8 cellular contexts compared by ENCODE assay signal in the genomic region with DNA sequence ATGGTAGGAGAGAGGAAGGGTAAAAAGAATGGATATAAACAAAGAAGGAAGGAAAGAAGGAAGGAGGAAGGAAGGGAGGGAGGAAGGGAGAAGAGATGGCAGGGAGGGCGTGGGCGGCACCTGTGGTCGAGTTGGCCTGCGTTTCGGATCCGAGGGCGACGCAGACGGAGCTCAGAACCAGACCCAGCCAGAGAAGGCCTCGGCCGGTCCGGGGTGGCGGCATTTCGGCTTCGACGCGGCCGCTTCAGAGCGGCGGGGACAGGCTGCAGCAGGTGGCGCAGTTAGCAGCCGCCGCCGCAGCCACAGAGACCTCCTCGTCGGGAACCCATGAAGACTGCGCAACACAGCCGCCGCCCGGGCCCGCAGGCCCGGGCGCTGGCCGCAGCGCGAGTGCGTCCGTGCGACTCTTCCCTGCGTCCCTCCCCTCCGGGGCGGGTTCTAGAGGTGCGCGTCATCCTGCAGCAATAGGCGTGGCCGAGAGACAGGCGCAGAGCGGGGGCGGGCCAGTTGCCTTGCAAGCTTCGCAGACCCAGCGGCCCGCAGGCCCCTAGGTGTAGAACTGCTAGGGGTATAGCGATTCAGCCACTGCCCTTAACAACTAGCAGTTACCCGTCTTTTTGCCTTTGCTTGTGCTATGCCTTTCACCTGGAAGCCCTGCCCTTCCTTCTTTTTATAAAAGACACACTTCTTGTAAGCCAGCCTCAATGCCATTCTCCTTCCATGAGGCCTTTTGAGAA. TPM values are rescaled to one million over a fixed set of nuclear protein-coding genes. Genes with fewer than 3 reads are reported as not detected.
DNase-seq lines count a peak whose midpoint lies in the region; ATAC-seq, FAIRE-seq and TF ChIP-seq lines count a peak whose summit lies in the region.

A gene with protein sequence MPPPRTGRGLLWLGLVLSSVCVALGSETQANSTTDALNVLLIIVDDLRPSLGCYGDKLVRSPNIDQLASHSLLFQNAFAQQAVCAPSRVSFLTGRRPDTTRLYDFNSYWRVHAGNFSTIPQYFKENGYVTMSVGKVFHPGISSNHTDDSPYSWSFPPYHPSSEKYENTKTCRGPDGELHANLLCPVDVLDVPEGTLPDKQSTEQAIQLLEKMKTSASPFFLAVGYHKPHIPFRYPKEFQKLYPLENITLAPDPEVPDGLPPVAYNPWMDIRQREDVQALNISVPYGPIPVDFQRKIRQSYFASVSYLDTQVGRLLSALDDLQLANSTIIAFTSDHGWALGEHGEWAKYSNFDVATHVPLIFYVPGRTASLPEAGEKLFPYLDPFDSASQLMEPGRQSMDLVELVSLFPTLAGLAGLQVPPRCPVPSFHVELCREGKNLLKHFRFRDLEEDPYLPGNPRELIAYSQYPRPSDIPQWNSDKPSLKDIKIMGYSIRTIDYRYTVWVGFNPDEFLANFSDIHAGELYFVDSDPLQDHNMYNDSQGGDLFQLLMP (minus strand): TSS at position 392 of the 737 bp plus-strand sequence. CDS start 169 bp downstream, at position 223.

- peak; percentile 37 for DNase-seq in NCI-H187 treated with DMSO at 0.1 percent for 48 hours (lab: John Stamatoyannopoulos, UW)
- DNase-seq in T-helper 2 cell = peak; percentile 62 to 92 (median 85)
- peak in 57 of 58 donors; percentile 1 to 90 (median 75) for DNase-seq in anterior cingulate cortex (lab: John Stamatoyannopoulos, UW)
- DNase-seq in right atrium auricular region (ENCODE audit: low spot score) = peak; percentile 90
- peak; percentile 56 for DNase-seq in pulmonary artery endothelial cell (ENCODE audit: low read depth, low spot score)
- DNase-seq in urothelium cell line (ENCODE audit: low spot score) = peak; percentile 71

- TF ChIP-seq CTCF in right atrium auricular region (IDR thresholded peaks at IDR 0.05) = no peak

- H3K27ac ChIP-seq in right atrium auricular region = peak within 1 kb of the TSS; percentile 89

- H3K4me3 ChIP-seq in right atrium auricular region = peak within 1 kb of the TSS; percentile 62 to 65

- peaks cover 0 to 5% of the 10 kb centered on the region in 2 donors for H3K4me1 ChIP-seq in right atrium auricular region

- H3K36me3 ChIP-seq in right atrium auricular region = no peaks in the 10 kb centered on the region

- H3K9me3 ChIP-seq in right atrium auricular region = no peaks in the 10 kb centered on the region

- ATAC-seq in GM18499 (IDR thresholded peaks at IDR 0.05; ENCODE audit: insufficient read depth, unreplicated experiment) (peak; percentile 38), HG02885 (IDR thresholded peaks at IDR 0.05; ENCODE audit: poor library complexity, unreplicated experiment) (peak; percentile 70)

- H3K27me3 ChIP-seq in right atrium auricular region = no peaks in the 10 kb centered on the region

- no peak for FAIRE-seq in urothelium cell line (lab: Jason Lieb, UNC)

RNA-seq across cellular contexts. Expression of the gene that starts here (rescaled TPM):
- total RNA-seq in right atrium auricular region (10 to 100 TPM; 91.1 to 93.1 TPM), pulmonary artery endothelial cell (26.3 and 35.3 TPM in 2 replicates)

Comparison
In these comparisons a context has a peak if more than half of its experiments do, and no peak if none do; other contexts are left out.
1. Peak in every context shown above with its lines: DNase-seq, ATAC-seq, H3K4me3 ChIP-seq and H3K27ac ChIP-seq.
2. DNase-seq: peak in every context shown above with its lines; median percentile 90 in right atrium auricular region; 85 in T-helper 2 cell; 75 in anterior cingulate cortex; 71 in urothelium cell line; 56 in pulmonary artery endothelial cell; 37 in NCI-H187 treated with DMSO at 0.1 percent for 48 hours.